In the genomic region with DNA sequence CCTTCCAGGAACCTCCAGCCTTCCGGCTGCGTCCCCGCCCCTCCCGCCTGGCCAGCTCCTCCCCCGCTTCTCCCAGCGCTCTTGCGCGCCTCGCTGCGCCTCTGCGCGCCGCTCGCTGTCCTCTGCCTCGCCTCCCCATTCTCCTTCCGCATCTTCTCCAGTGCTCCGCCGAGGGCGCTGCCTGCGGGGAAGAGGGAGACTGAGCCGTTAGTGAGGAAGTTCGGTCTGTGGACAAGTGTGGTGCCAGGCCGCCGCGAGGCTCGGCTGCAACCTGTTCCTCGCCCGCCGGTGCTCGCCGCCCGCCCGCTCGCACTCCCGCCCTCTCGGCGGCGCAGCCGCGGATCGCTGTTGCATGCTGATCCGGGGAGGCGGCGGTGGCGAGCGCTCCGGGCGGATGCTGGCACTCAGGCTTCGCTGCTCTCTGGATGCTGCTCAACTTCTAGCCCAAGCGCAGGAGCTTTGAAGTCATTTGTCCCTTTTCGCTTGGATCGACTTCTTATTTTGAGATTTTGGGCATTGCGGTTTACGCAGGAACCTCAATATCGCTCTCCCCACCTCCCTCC, we compare ENCODE assay signal across 8 cellular contexts. TPM values are rescaled to one million over a fixed set of nuclear protein-coding genes. Genes with fewer than 3 reads are reported as not detected.
DNase-seq lines count a peak whose midpoint lies in the region; ATAC-seq, FAIRE-seq and TF ChIP-seq lines count a peak whose summit lies in the region.

No MANE protein-coding gene starts in this region.

- H3K9me3 ChIP-seq in GM12878 (replicated peaks; ENCODE audit: control insufficient read depth, insufficient read depth, low read length), result no peaks in the 10 kb centered on the region

- RAD21 ChIA-PET in GM12878 (lab: Charles Lee; ENCODE audit: unreplicated experiment), result interaction anchor here (0.7 to 17.7 kb wide), 17 partner anchors 9 to 909 kb away, joined by 3 to 299 read pairs (median 5); partner anchors contain the start of gene GLUL

- peak overlapping the region; percentile 83 for H2AFZ ChIP-seq in GM12878 (ENCODE audit: control insufficient read depth, low read depth, low read length)

- no TSS peak for BruUV-seq in GM12878 (replicated peaks; lab: Mats Ljungman, UMichigan)

- CTCF ChIA-PET in GM12878 (lab: Yijun Ruan, JAX), result interaction anchor here (0.6 to 16.8 kb wide), 14 partner anchors 8 to 598 kb away, joined by 3 to 319 read pairs (median 4); no protein-coding TSS in a partner anchor

- peaks cover 39% of the 10 kb centered on the region for H3K4me1 Mint-ChIP-seq in stimulated activated naive CD8-positive, alpha-beta T cell treated with anti-CD3 and anti-CD28 coated beads, Interleukin-15, amount 100 ng/mL, for 72 hours

- ATAC-seq in GM21381 (IDR thresholded peaks at IDR 0.05; ENCODE audit: unreplicated experiment), result peak; percentile 50
- peak; percentile 71 for ATAC-seq in GM12878
- ATAC-seq in stimulated activated naive CD8-positive, alpha-beta T cell treated with anti-CD3 and anti-CD28 coated beads, Interleukin-15, amount 100 ng/mL, for 72 hours, result peak; percentile 70

- TF ChIP-seq POLR2A in GM12878 (IDR thresholded peaks at IDR 0.05; ENCODE audit: low read depth, low read length), result peak; percentile 71

- no peak for TF ChIP-seq RAD21 in GM12878 (IDR thresholded peaks at IDR 0.05; ENCODE audit: insufficient read depth, low read depth, low read length)

- SMC1A ChIA-PET in GM12878 (lab: Charles Lee; ENCODE audit: uncharacterized antibody, unreplicated experiment), result interaction anchor here (0.9 to 21.3 kb wide), 19 partner anchors 11 to 966 kb away, joined by 3 to 260 read pairs (median 5); no protein-coding TSS in a partner anchor

- H3K4me1 ChIP-seq in GM12878 (ENCODE audit: control insufficient read depth, insufficient read depth, low read length), result peaks cover 18% of the 10 kb centered on the region

- peak overlapping the region; percentile 34; the same call in 1 of the 2 replicates for H3K9ac ChIP-seq in GM12878 (ENCODE audit: control insufficient read depth, insufficient read depth, low read length)

- peaks cover 76% of the 10 kb centered on the region for H3K27me3 Mint-ChIP-seq in stimulated activated naive CD8-positive, alpha-beta T cell treated with anti-CD3 and anti-CD28 coated beads, Interleukin-15, amount 100 ng/mL, for 72 hours

- in situ Hi-C loops in GM12878 (cut with MboI), result no loop called here

- H3K4me3 Mint-ChIP-seq in stimulated activated naive CD8-positive, alpha-beta T cell treated with anti-CD3 and anti-CD28 coated beads, Interleukin-15, amount 100 ng/mL, for 72 hours, result peak overlapping the region; percentile 65 to 74

- DNase-seq in Daoy (ENCODE audit: low read depth) (peak; percentile 70), LNCaP clone FGC (ENCODE audit: low read depth) (no peak), GM12878 (ENCODE audit: low read depth, low spot score) (no peak), left kidney (ENCODE audit: low read depth, low spot score) (peak; percentile 81), SIG-M5 (lab: John Stamatoyannopoulos, UW) (no peak)
- peak; percentile 47 to 49 for DNase-seq in stimulated activated naive CD8-positive, alpha-beta T cell treated with anti-CD3 and anti-CD28 coated beads, Interleukin-15, amount 100 ng/mL, for 72 hours
- DNase-seq in effector CD4-positive, alpha-beta T cell, result no peak

- no peaks in the 10 kb centered on the region for H3K27me3 ChIP-seq in GM12878 (replicated peaks in 1 of 2; ENCODE audit: control insufficient read depth in 2 of 2, insufficient read depth in 2 of 2, low read length in 1 of 2)

- H3K36me3 ChIP-seq in GM12878 (ENCODE audit: control insufficient read depth in 2 of 2, insufficient read depth in 2 of 2, low read length in 1 of 2), result no peaks in the 10 kb centered on the region

- POLR2A ChIA-PET in GM12878 (lab: Charles Lee), result interaction anchor here (1.0 to 13.8 kb wide), 5 partner anchors 11 to 453 kb away, joined by 3 to 135 read pairs (median 25); no protein-coding TSS in a partner anchor

- intact Hi-C loops in GM12878 (cut with micrococcal nuclease; ENCODE audit: unreplicated experiment), result loop anchor here (5.0 kb wide), 2 partner anchors 80 to 105 kb away; no protein-coding TSS in a partner anchor

- peaks cover under 1% of the 10 kb centered on the region; the same call in 1 of the 2 replicates for H4K20me1 ChIP-seq in GM12878 (ENCODE audit: control insufficient read depth, insufficient read depth)

- H3K79me2 ChIP-seq in GM12878 (ENCODE audit: control insufficient read depth, insufficient read depth, low read length), result peaks cover 28% of the 10 kb centered on the region

- 0 out of 2 replicates have a peak overlapping the region, but pooled peaks have one; percentile 19 for H3K4me3 ChIP-seq in LNCaP clone FGC (ENCODE audit: low read depth, low read length)
- peak overlapping the region; percentile 74 for H3K4me3 ChIP-seq in GM12878

- 26% methylated on average over 54 of the region's 55 CpGs for WGBS in GM12878 (ENCODE audit: insufficient coverage, insufficient replicate concordance, low lambda C conversion rate, missing lambda C conversion rate)

- TF ChIP-seq CTCF in LNCaP clone FGC (IDR thresholded peaks at IDR 0.05; ENCODE audit: control insufficient read depth, extremely low read depth, insufficient read depth), result 0 out of 2 replicates have a peak, but pooled peaks have one; percentile 3
- TF ChIP-seq CTCF in GM12878 (IDR thresholded peaks at IDR 0.05 in 2 of 3, conservative IDR thresholded peaks at IDR 0.05 in 1 of 3; ENCODE audit: control insufficient read depth in 2 of 3, extremely low read depth in 1 of 3, insufficient read depth in 1 of 3, low read depth in 3 of 3, low read length in 3 of 3), result peak in 1 of 3 experiments; percentile 15; a peak in 1 of 6 replicates

- peak overlapping the region; percentile 74 for H3K4me2 ChIP-seq in GM12878 (ENCODE audit: control insufficient read depth, insufficient read depth)

- H3K27ac Mint-ChIP-seq in stimulated activated naive CD8-positive, alpha-beta T cell treated with anti-CD3 and anti-CD28 coated beads, Interleukin-15, amount 100 ng/mL, for 72 hours, result no peak overlapping the region

- peak overlapping the region; percentile 22; the same call in 1 of the 2 replicates for H3K27ac ChIP-seq in GM12878 (ENCODE audit: control insufficient read depth, insufficient read depth)

- FAIRE-seq in GM12878 (lab: Jason Lieb, UNC), result no peak

- TF ChIP-seq EP300 in GM12878 (IDR thresholded peaks at IDR 0.05; ENCODE audit: borderline replicate concordance in 1 of 2, control insufficient read depth in 1 of 2, low read depth in 2 of 2, low read length in 2 of 2), result no peak

- H3K9me3 Mint-ChIP-seq in stimulated activated naive CD8-positive, alpha-beta T cell treated with anti-CD3 and anti-CD28 coated beads, Interleukin-15, amount 100 ng/mL, for 72 hours, result no peaks in the 10 kb centered on the region

TF ChIP-seq in GM12878, 131 proteins besides CTCF, POLR2A, EP300 and RAD21 (continues in another document):
- TF ChIP-seq TAF1 (IDR thresholded peaks at IDR 0.05; ENCODE audit: borderline replicate concordance, low read depth, low read length) (0 out of 2 replicates have a peak, but pooled peaks have one; percentile 23), MYC (IDR thresholded peaks at IDR 0.05; ENCODE audit: insufficient read depth, insufficient read length, insufficient replicate concordance, low read length, severe bottlenecking) (peak; percentile 33), BCL11A (IDR thresholded peaks at IDR 0.05; ENCODE audit: low read depth, low read length) (0 out of 2 replicates have a peak, but pooled peaks have one; percentile 2), EED (IDR thresholded peaks at IDR 0.05; ENCODE audit: low read depth) (peak; percentile 27; the same call in 1 of the 2 replicates), IKZF1 (conservative IDR thresholded peaks at IDR 0.05) (peak; percentile 82), IKZF2 (IDR thresholded peaks at IDR 0.05) (peak in 1 of 2 experiments; percentile 29; a peak in 1 of 4 replicates), HDAC2 (IDR thresholded peaks at IDR 0.05) (0 out of 2 replicates have a peak, but pooled peaks have one; percentile 32), YBX1 (IDR thresholded peaks at IDR 0.05) (no peak), LARP7 (IDR thresholded peaks at IDR 0.05) (peak; percentile 71), HDGF (IDR thresholded peaks at IDR 0.05) (0 out of 2 replicates have a peak, but pooled peaks have one; percentile 33), MAX (IDR thresholded peaks at IDR 0.05; ENCODE audit: low read depth, low read length) (0 out of 2 replicates have a peak, but pooled peaks have one; percentile 24), ZNF207 (IDR thresholded peaks at IDR 0.05; ENCODE audit: borderline replicate concordance) (0 out of 2 replicates have a peak, but pooled peaks have one; percentile 39), POLR2AphosphoS2 (IDR thresholded peaks at IDR 0.05; ENCODE audit: low read depth, low read length) (0 out of 2 replicates have a peak, but pooled peaks have one; percentile 47), NR2C1 (IDR thresholded peaks at IDR 0.05) (no peak), NR2F1 (conservative IDR thresholded peaks at IDR 0.05) (peak; percentile 37), RB1 (IDR thresholded peaks at IDR 0.05; ENCODE audit: borderline replicate concordance) (peak; percentile 86; the same call in 1 of the 2 replicates), PAX8 (IDR thresholded peaks at IDR 0.05) (no peak)

RNA-seq across cellular contexts. Expression of gene CACNA1E, which starts 0.7 kb away (rescaled TPM):
- total RNA-seq in Daoy (2014; rRNA removed; shearing (Covaris generic)), result under 0.01 TPM in 1 of 2 replicates, not detected in the other
- total RNA-seq in GM12878 (2013; cell fraction: nucleolus; rRNA removed), result 378 and 432 TPM in 2 replicates
- total RNA-seq in GM12878 (2014; rRNA removed) (12.9 TPM in 2 replicates), GM12878 (2014; rRNA removed; fragmentation: Illumina TruSeq; extraction: Trizol) (6.4 and 7.4 TPM in 2 replicates), GM12878 (2021) (19.4 and 22.0 TPM in 2 replicates)
- 3.4 TPM for polyA plus RNA-seq in GM12878 (2011; ENCODE audit: low read depth)
- polyA plus RNA-seq in GM12878 (2011; rRNA removed) (13.6 and 20.5 TPM in 2 replicates), GM12878 (2014; fragmentation: Illumina TruSeq; extraction: Trizol) (5.1 and 5.7 TPM in 2 replicates), GM12878 (2014; fragmentation: Nextera tagmentation; extraction: Ambion mirVana) (1 to 10 TPM in 1 of 2 experiments, under 1 TPM in 1; 0.57 to 1.7 TPM), GM12878 (2014; rRNA removed) (10.2 and 10.3 TPM in 2 replicates), GM12878 (2016; fragmentation: Nextera tagmentation; extraction: Ambion mirVana) (1 to 10 TPM; 7.8 to 9.1 TPM)
- 12.0 and 12.8 TPM in 2 replicates for polyA plus RNA-seq in GM12878 (2011; cell fraction: cytosol; rRNA removed)
- polyA plus RNA-seq in GM12878 (2011; cell fraction: nucleus; rRNA removed), result 112 and 120 TPM in 2 replicates
- polyA plus RNA-seq in GM12878 (2012), result 6.3 and 6.5 TPM in 2 replicates
- 83.5 and 100 TPM in 2 replicates for polyA minus RNA-seq in GM12878 (2011; rRNA and poly(A)+ RNA removed)
- polyA minus RNA-seq in GM12878 (2011; cell fraction: cytosol; rRNA and poly(A)+ RNA removed), result 12.8 and 16.5 TPM in 2 replicates
- 82.6 and 113 TPM in 2 replicates for polyA minus RNA-seq in GM12878 (2011; cell fraction: nucleus; rRNA and poly(A)+ RNA removed)

Comparison
In these comparisons a context has a peak if more than half of its experiments do, and no peak if none do; other contexts are left out.
1. DNase-seq: peak in Daoy (single experiment), left kidney (single experiment) and stimulated activated naive CD8-positive, alpha-beta T cell treated with anti-CD3 and anti-CD28 coated beads, Interleukin-15, amount 100 ng/mL, for 72 hours (2 of 2); none in LNCaP clone FGC (single experiment), GM12878 (single experiment), effector CD4-positive, alpha-beta T cell (single experiment) and SIG-M5 (single experiment).
2. Peak in every context shown above with its lines, with median percentiles within 50 percentile points of each other: ATAC-seq.